8 cellular contexts compared by ENCODE assay signal in the genomic region with DNA sequence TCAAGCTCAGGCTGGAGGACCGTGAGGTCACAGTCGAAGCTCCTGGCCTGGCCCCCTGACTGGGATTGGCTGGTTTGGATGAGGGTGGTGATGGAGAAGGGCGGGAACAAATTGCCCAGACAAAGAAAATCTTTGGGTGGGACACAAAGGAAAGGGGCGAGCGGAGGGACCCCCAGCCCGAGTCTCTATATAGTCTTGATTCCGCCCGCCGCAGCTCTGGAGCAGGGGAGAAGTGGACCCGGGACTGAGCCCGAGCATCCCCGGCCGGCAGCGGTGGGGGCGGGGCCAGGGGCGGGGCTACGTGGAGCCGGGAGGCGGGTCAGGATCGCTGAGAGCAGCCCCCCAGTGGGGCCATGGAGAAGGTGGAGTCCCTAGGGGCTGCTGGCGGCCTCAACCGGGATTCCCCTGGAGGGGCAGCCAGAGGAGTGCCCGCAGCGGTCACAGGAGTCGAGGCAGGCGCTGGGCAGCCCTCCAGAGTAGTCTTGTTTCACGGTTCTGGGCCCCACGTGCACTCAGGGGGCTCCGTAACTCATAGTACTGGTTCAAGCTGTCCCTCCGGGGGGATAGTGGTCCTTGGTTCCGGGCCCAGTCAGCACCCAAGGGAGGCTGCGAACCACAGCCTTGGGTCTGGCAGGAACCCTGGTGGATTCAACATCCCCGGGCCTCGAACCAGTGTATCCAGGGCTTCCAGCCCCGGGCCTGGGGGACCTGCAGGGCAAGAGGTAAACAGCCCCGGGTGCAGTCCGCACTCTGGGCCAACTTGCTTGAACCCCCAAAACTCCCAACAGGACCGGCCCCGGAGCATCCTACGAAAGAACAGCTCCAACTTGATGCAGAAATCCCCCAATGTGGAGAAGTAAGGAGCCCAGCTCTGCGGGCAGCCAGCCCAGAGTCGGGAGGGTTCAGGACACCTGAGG. TPM values are rescaled to one million over a fixed set of nuclear protein-coding genes. Genes with fewer than 3 reads are reported as not detected.
DNase-seq lines count a peak whose midpoint lies in the region; ATAC-seq and TF ChIP-seq lines count a peak whose summit lies in the region.

No MANE protein-coding gene starts in this region.

- H3K27me3 ChIP-seq in colonic mucosa (no peaks in the 10 kb centered on the region), left lung (peaks cover 0 to 8% of the 10 kb centered on the region in 2 donors)

- peak overlapping the region; percentile 94 for H3K4me3 ChIP-seq in colonic mucosa
- peak overlapping the region; percentile 88 to 95 for H3K4me3 ChIP-seq in left lung

- DNase-seq in NCI-H2081 (lab: John Stamatoyannopoulos, UW) (peak; percentile 36 to 70), NCI-H2081 treated with DMSO at 0.1 percent for 48 hours (lab: John Stamatoyannopoulos, UW) (no peak), NCI-H2196 (lab: John Stamatoyannopoulos, UW; ENCODE audit: unreplicated experiment) (peak; percentile 64), colonic mucosa (peak; percentile 85), left lung (peak; percentile 80 to 93)
- peak; percentile 70 to 74 for DNase-seq in activated CD4-positive, alpha-beta T cell treated with anti-CD3 and anti-CD28 coated beads for 4 hours
- DNase-seq in stimulated activated CD4-positive, alpha-beta T cell treated with anti-CD3 and anti-CD28 coated beads, Interleukin-2, amount 100 ng/mL, for 48 hours: peak; percentile 68 to 80

- no peak for TF ChIP-seq CTCF in colonic mucosa (IDR thresholded peaks at IDR 0.05)
- no peak for TF ChIP-seq CTCF in left lung (IDR thresholded peaks at IDR 0.05)

- peak; percentile 47 for ATAC-seq in HG02943 (IDR thresholded peaks at IDR 0.05; ENCODE audit: low read depth, unreplicated experiment)
- peak; percentile 77 for ATAC-seq in left lung

- intact Hi-C loops in colonic mucosa (cut with DNase I) (no loop called here), left lung (cut with DNase I) (no loop called here)

- peaks cover 10% of the 10 kb centered on the region for H3K4me1 ChIP-seq in colonic mucosa
- H3K4me1 ChIP-seq in left lung: peaks cover 3 to 28% of the 10 kb centered on the region in 2 donors

- H3K9ac ChIP-seq in colonic mucosa (ENCODE audit: low read depth in 2 of 2, low read length in 2 of 2): peak overlapping the region; percentile 70 to 96

- no peaks in the 10 kb centered on the region for H3K9me3 ChIP-seq in colonic mucosa
- no peaks in the 10 kb centered on the region for H3K9me3 ChIP-seq in left lung

- no peaks in the 10 kb centered on the region for H3K36me3 ChIP-seq in colonic mucosa
- H3K36me3 ChIP-seq in left lung: peaks cover 0 to 16% of the 10 kb centered on the region in 2 donors

- H3K27ac ChIP-seq in colonic mucosa: peak overlapping the region; percentile 78
- peak overlapping the region; percentile 90 to 93 for H3K27ac ChIP-seq in left lung

RNA-seq across cellular contexts. Expression of a gene that starts 1.2 kb away (rescaled TPM):
- total RNA-seq in colonic mucosa (10 to 100 TPM; 30.2 to 55.8 TPM), left lung (10 to 100 TPM; 27.8 to 35.2 TPM)

RNA-seq across cellular contexts. Expression of a gene that starts 6.0 kb away (rescaled TPM):
- total RNA-seq in colonic mucosa (10 to 100 TPM in 1 of 2 donors, 1 to 10 TPM in 1; 7.4 to 12.1 TPM), left lung (10 to 100 TPM in 1 of 2 donors, 1 to 10 TPM in 1; 9.9 to 51.4 TPM)

RNA-seq across cellular contexts. Expression of a gene that starts 15.2 kb away (rescaled TPM):
- total RNA-seq in colonic mucosa: 10 to 100 TPM; 53.8 to 85.7 TPM
- total RNA-seq in left lung: 10 to 100 TPM; 48.2 to 54.9 TPM

RNA-seq across cellular contexts. Expression of a gene that starts 21.6 kb away (rescaled TPM):
- total RNA-seq in colonic mucosa: 10 to 100 TPM in 1 of 2 donors, 1 to 10 TPM in 1; 5.6 to 12.6 TPM
- 10 to 100 TPM; 10.3 to 10.7 TPM for total RNA-seq in left lung

RNA-seq across cellular contexts. Expression of a gene that starts 22.9 kb away (rescaled TPM):
- total RNA-seq in colonic mucosa (100 to 1,000 TPM; 367 to 917 TPM), left lung (100 to 1,000 TPM; 307 to 622 TPM)
